In the genomic region with DNA sequence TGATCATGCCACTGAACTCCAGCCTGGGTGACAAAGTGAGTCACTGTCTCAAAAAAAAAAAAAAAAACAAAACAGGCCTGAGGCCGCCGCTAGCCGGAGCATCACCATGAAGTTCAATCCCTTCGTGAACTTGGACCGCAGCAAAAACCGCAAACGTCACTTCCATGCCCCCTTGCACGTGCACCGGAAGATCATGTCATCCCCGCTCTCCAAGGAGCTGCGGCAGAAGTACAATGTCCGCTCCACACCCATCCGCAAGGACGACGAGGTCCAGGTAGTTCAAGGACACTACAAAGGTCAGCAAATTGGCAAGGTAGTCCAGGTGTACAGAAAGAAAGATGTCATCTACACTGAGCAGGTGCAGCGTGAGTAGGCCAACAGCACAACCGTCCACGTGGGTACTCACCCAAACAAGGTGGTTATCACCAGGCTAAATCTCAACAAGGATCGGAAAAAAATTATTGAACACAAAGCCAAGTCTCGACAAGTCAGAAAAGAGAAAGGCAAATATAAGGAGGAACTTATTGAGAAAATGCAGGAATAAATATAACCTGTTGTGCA, we compare ENCODE assay signal across 20 cellular contexts. TPM values are rescaled to one million over a fixed set of nuclear protein-coding genes. Genes with fewer than 3 reads are reported as not detected.
A peak's percentile ranks its signal among the peaks of the same experiment; 100 is the strongest.
DNase-seq lines count a peak whose midpoint lies in the region; ATAC-seq, FAIRE-seq and TF ChIP-seq lines count a peak whose summit lies in the region.
"Had no signal": no experiment of that assay in that cellular context is flagged by ENCODE, and none has a peak within 500 bp of the region (broad histone marks: within the 10 kb centered on the region; RNA-seq: fewer than 3 reads in every experiment).

No MANE protein-coding gene starts in this region.

- H3K4me1 ChIP-seq in K562 (replicated peaks in 1 of 2; ENCODE audit: control insufficient read depth in 2 of 2, insufficient read depth in 2 of 2, low read length in 2 of 2) (no peaks in the 10 kb centered on the region), sigmoid colon (no peaks in the 10 kb centered on the region)
- H3K4me1 ChIP-seq: Peyer's patch had no signal

- H3K36me3 Mint-ChIP-seq in activated naive CD8-positive, alpha-beta T cell treated with anti-CD3 and anti-CD28 coated beads, Interleukin-2, amount 50 U/mL, for 24 hours (ENCODE audit: low read depth): peaks cover 47% of the 10 kb centered on the region
- H3K36me3 Mint-ChIP-seq in activated naive CD8-positive, alpha-beta T cell treated with anti-CD3 and anti-CD28 coated beads for 36 hours: peaks cover 41% of the 10 kb centered on the region
- H3K36me3 Mint-ChIP-seq in neural crest cell (ENCODE audit: low read depth): peaks cover 13% of the 10 kb centered on the region
- H3K36me3 Mint-ChIP-seq: CD4-positive, alpha-beta memory T cell had no signal

- TF ChIP-seq RAD21 in K562 (CRISPR knock-in tag; conservative IDR thresholded peaks at IDR 0.05 in 1 of 2, IDR thresholded peaks at IDR 0.05 in 1 of 2): no peak

- H3K9me3 Mint-ChIP-seq in activated naive CD8-positive, alpha-beta T cell treated with anti-CD3 and anti-CD28 coated beads, Interleukin-2, amount 50 U/mL, for 24 hours: no peaks in the 10 kb centered on the region
- H3K9me3 Mint-ChIP-seq in activated naive CD8-positive, alpha-beta T cell treated with anti-CD3 and anti-CD28 coated beads for 36 hours: no peaks in the 10 kb centered on the region
- no peaks in the 10 kb centered on the region for H3K9me3 Mint-ChIP-seq in neural crest cell
- H3K9me3 Mint-ChIP-seq: CD4-positive, alpha-beta memory T cell; IgD-negative memory B cell had no signal

- in situ Hi-C loops in K562 (cut with MboI): no loop called here

- TF ChIP-seq POLR2A in K562 (conservative IDR thresholded peaks at IDR 0.05) (no peak), sigmoid colon (IDR thresholded peaks at IDR 0.05) (no peak)

- H2AFZ ChIP-seq in K562 (ENCODE audit: low read depth, low read length): no peak overlapping the region

- H3K27me3 Mint-ChIP-seq in activated naive CD8-positive, alpha-beta T cell treated with anti-CD3 and anti-CD28 coated beads, Interleukin-2, amount 50 U/mL, for 24 hours: no peaks in the 10 kb centered on the region
- H3K27me3 Mint-ChIP-seq in activated naive CD8-positive, alpha-beta T cell treated with anti-CD3 and anti-CD28 coated beads for 36 hours: no peaks in the 10 kb centered on the region
- H3K27me3 Mint-ChIP-seq in neural crest cell (ENCODE audit: low read depth): no peaks in the 10 kb centered on the region
- H3K27me3 Mint-ChIP-seq: CD4-positive, alpha-beta memory T cell; IgD-negative memory B cell had no signal

- no peak overlapping the region for H3K4me3 Mint-ChIP-seq in activated naive CD8-positive, alpha-beta T cell treated with anti-CD3 and anti-CD28 coated beads, Interleukin-2, amount 50 U/mL, for 24 hours
- no peak overlapping the region for H3K4me3 Mint-ChIP-seq in activated naive CD8-positive, alpha-beta T cell treated with anti-CD3 and anti-CD28 coated beads for 36 hours
- no peak overlapping the region for H3K4me3 Mint-ChIP-seq in neural crest cell
- H3K4me3 Mint-ChIP-seq: CD4-positive, alpha-beta memory T cell had no signal

- BruUV-seq in K562 (replicated peaks; lab: Mats Ljungman, UMichigan): no TSS peak

- no peaks in the 10 kb centered on the region for H3K79me2 ChIP-seq in K562 (ENCODE audit: control insufficient read depth, insufficient read depth, low read length)

- H3K4me1 Mint-ChIP-seq in activated naive CD8-positive, alpha-beta T cell treated with anti-CD3 and anti-CD28 coated beads, Interleukin-2, amount 50 U/mL, for 24 hours: peaks cover 20% of the 10 kb centered on the region
- H3K4me1 Mint-ChIP-seq in activated naive CD8-positive, alpha-beta T cell treated with anti-CD3 and anti-CD28 coated beads for 36 hours: peaks cover 16% of the 10 kb centered on the region
- no peaks in the 10 kb centered on the region for H3K4me1 Mint-ChIP-seq in neural crest cell

- H3K27me3 ChIP-seq in K562 (ENCODE audit: control insufficient read depth in 2 of 2, insufficient read depth in 2 of 2, low read length in 2 of 2) (no peaks in the 10 kb centered on the region), sigmoid colon (no peaks in the 10 kb centered on the region)
- H3K27me3 ChIP-seq: Peyer's patch had no signal

- H3K9me1 ChIP-seq in K562 (ENCODE audit: control insufficient read depth, insufficient read depth, low read length): no peaks in the 10 kb centered on the region

- no peak overlapping the region for H3K4me3 ChIP-seq in K562
- H3K4me3 ChIP-seq in sigmoid colon: no peak overlapping the region
- H3K4me3 ChIP-seq: GM12878, Peyer's patch had no signal

- H3K9ac ChIP-seq in K562 (ENCODE audit: insufficient read depth in 1 of 2, low read depth in 2 of 2, low read length in 2 of 2): no peak overlapping the region; a peak in 1 of 4 replicates

- POLR2A ChIA-PET in K562 (lab: Yijun Ruan, JAX): no interaction called here

- no peak for DNase-seq in activated naive CD8-positive, alpha-beta T cell treated with anti-CD3 and anti-CD28 coated beads, Interleukin-2, amount 50 U/mL, for 24 hours
- no peak for DNase-seq in activated naive CD8-positive, alpha-beta T cell treated with anti-CD3 and anti-CD28 coated beads for 36 hours
- no peak for DNase-seq in K562 (ENCODE audit: extremely low read depth in 1 of 4, low spot score in 3 of 4)
- DNase-seq in neural crest cell (ENCODE audit: low read depth, low spot score): no peak
- no peak for DNase-seq in urothelium cell line (ENCODE audit: low spot score)
- no peak for DNase-seq in kidney tubule cell (ENCODE audit: low spot score)
- DNase-seq in sigmoid colon: no peak
- DNase-seq: CD4-positive, alpha-beta memory T cell; DND-41; Karpas-422; NCI-H1417; NCI-H1694 treated with DMSO at 0.1 percent for 48 hours; NCI-H2081 treated with DMSO at 0.1 percent for 48 hours; NCI-H2171 treated with DMSO at 0.1 percent for 48 hours; NCI-H446; NCI-H526; Peyer's patch had no signal

- H3K9me3 ChIP-seq in K562 (replicated peaks; ENCODE audit: control insufficient read depth, insufficient read depth, low read depth, low read length) (no peaks in the 10 kb centered on the region), sigmoid colon (no peaks in the 10 kb centered on the region)
- H3K9me3 ChIP-seq: Peyer's patch had no signal

- H3K36me3 ChIP-seq in K562 (ENCODE audit: control insufficient read depth, insufficient read depth, low read length) (peaks cover 75% of the 10 kb centered on the region), sigmoid colon (no peaks in the 10 kb centered on the region)
- H3K36me3 ChIP-seq: Peyer's patch had no signal

- no peaks in the 10 kb centered on the region for H4K20me1 ChIP-seq in K562 (replicated peaks; ENCODE audit: control insufficient read depth, insufficient read depth, low read length)

- H3K27ac ChIP-seq in K562 (ENCODE audit: extremely low read depth, low read depth, low read length): no peak overlapping the region
- H3K27ac ChIP-seq in sigmoid colon: no peak overlapping the region
- H3K27ac ChIP-seq: Peyer's patch had no signal

- TF ChIP-seq EP300 in K562 (IDR thresholded peaks at IDR 0.05; ENCODE audit: low read length): no peak
- no peak for TF ChIP-seq EP300 in sigmoid colon (IDR thresholded peaks at IDR 0.05)

- FAIRE-seq in K562 (lab: Jason Lieb, UNC): no peak
- FAIRE-seq in urothelium cell line (lab: Jason Lieb, UNC): peak; percentile 40
- FAIRE-seq: GM12878, GM19239 had no signal

- intact Hi-C loops in K562 (cut with micrococcal nuclease): loop anchor here (1.0 kb wide), 1 partner anchor 27 kb away; no protein-coding TSS in a partner anchor
- intact Hi-C loops in sigmoid colon (cut with DNase I): no loop called here

- TF ChIP-seq CTCF in K562 (IDR thresholded peaks at IDR 0.05 in 2 of 3, conservative IDR thresholded peaks at IDR 0.05 in 1 of 3; ENCODE audit: insufficient read depth in 2 of 3, low read depth in 1 of 3, low read length in 3 of 3) (no peak), neural crest cell (conservative IDR thresholded peaks at IDR 0.05) (no peak), sigmoid colon (IDR thresholded peaks at IDR 0.05) (no peak)

- H3K4me2 ChIP-seq in K562 (ENCODE audit: insufficient read depth, low read length): no peak overlapping the region

- H3K27ac Mint-ChIP-seq in activated naive CD8-positive, alpha-beta T cell treated with anti-CD3 and anti-CD28 coated beads, Interleukin-2, amount 50 U/mL, for 24 hours: peak overlapping the region; percentile 72
- H3K27ac Mint-ChIP-seq in activated naive CD8-positive, alpha-beta T cell treated with anti-CD3 and anti-CD28 coated beads for 36 hours: no peak overlapping the region
- H3K27ac Mint-ChIP-seq in neural crest cell (ENCODE audit: unreplicated experiment): peak overlapping the region; percentile 44
- H3K27ac Mint-ChIP-seq: IgD-negative memory B cell had no signal

- WGBS in K562 (ENCODE audit: insufficient coverage, low coverage, missing lambda C conversion rate): 94% methylated on average over 19 of the region's 20 CpGs
- WGBS in sigmoid colon, 2 donors: 90 to 95% methylated on average over 20 of the region's 20 CpGs

- no peak for ATAC-seq in activated naive CD8-positive, alpha-beta T cell treated with anti-CD3 and anti-CD28 coated beads, Interleukin-2, amount 50 U/mL, for 24 hours
- ATAC-seq in K562: no peak
- ATAC-seq: GM12878 had no signal

- CTCF ChIA-PET in K562 (lab: Yijun Ruan, JAX; ENCODE audit: low intra/inter-chr PET ratio): no interaction called here

RNA-seq across cellular contexts. Expression of a gene that starts 17.5 kb away (rescaled TPM):
- total RNA-seq in activated naive CD8-positive, alpha-beta T cell treated with anti-CD3 and anti-CD28 coated beads for 36 hours: 1 to 10 TPM; 7.1 TPM
- total RNA-seq in K562 (2011; cell fraction: chromatin; rRNA removed; ENCODE audit: low replicate concordance): 59.1 and 171 TPM in 2 replicates
- total RNA-seq in K562 (2011; cell fraction: nucleolus; rRNA removed): 30.0 and 35.0 TPM in 2 replicates
- 64.8 and 100 TPM in 2 replicates for total RNA-seq in K562 (2011; cell fraction: nucleoplasm; rRNA removed)
- total RNA-seq in K562 (2014; rRNA removed) (9.7 and 15.6 TPM in 2 replicates), K562 (2014; rRNA removed; fragmentation: Illumina TruSeq; extraction: Trizol) (20.1 and 21.4 TPM in 2 replicates), K562 (2015; rRNA removed; fragmentation: Illumina TruSeq; extraction: Trizol) (18.8 and 19.3 TPM in 2 replicates), K562 (2021) (12.6 and 12.8 TPM in 2 replicates), neural crest cell (22.4 and 26.6 TPM in 2 replicates), sigmoid colon (10 to 100 TPM; 19.3 to 34.9 (median 26.7) TPM)
- polyA plus RNA-seq in K562 (2011; rRNA removed) (12.9 and 13.7 TPM in 2 replicates), K562 (2014; fragmentation: Illumina TruSeq; extraction: Trizol) (10.4 and 12.4 TPM in 2 replicates), K562 (2014; fragmentation: Nextera tagmentation; extraction: Ambion mirVana) (1 to 10 TPM; 3.7 to 4.5 TPM), K562 (2014; rRNA removed) (11.2 and 14.0 TPM in 2 replicates), sigmoid colon (1 to 10 TPM; 5.8 to 6.0 (median 5.9) TPM)
- 1.8 and 4.6 TPM in 2 replicates for polyA plus RNA-seq in K562 (2011; cell fraction: cytosol; rRNA removed)
- polyA plus RNA-seq in K562 (2011; cell fraction: nucleus; rRNA removed): 17.8 and 21.6 TPM in 2 replicates
- polyA plus RNA-seq in K562 (2012): 6.3 and 9.6 TPM in 2 replicates
- polyA minus RNA-seq in K562 (2011; rRNA and poly(A)+ RNA removed): 27.9 and 29.2 TPM in 2 replicates
- 4.1 and 9.7 TPM in 2 replicates for polyA minus RNA-seq in K562 (2011; cell fraction: cytosol; rRNA and poly(A)+ RNA removed)
- polyA minus RNA-seq in K562 (2011; cell fraction: nucleus; rRNA and poly(A)+ RNA removed): 30.6 and 44.4 TPM in 2 replicates

RNA-seq across cellular contexts. Expression of a gene that starts 47.2 kb away (rescaled TPM):
- 10 to 100 TPM; 44.5 to 51.4 TPM for total RNA-seq in activated naive CD8-positive, alpha-beta T cell treated with anti-CD3 and anti-CD28 coated beads for 36 hours
- total RNA-seq in K562 (2011; cell fraction: chromatin; rRNA removed; ENCODE audit: low replicate concordance): 50.5 and 236 TPM in 2 replicates
- 26.7 and 32.4 TPM in 2 replicates for total RNA-seq in K562 (2011; cell fraction: nucleolus; rRNA removed)
- 64.3 and 73.3 TPM in 2 replicates for total RNA-seq in K562 (2011; cell fraction: nucleoplasm; rRNA removed)
- total RNA-seq in K562 (2014; rRNA removed) (24.6 and 35.1 TPM in 2 replicates), K562 (2014; rRNA removed; fragmentation: Illumina TruSeq; extraction: Trizol) (51.4 and 59.2 TPM in 2 replicates), K562 (2015; rRNA removed; fragmentation: Illumina TruSeq; extraction: Trizol) (47.4 and 50.5 TPM in 2 replicates), K562 (2021) (45.8 and 47.7 TPM in 2 replicates), neural crest cell (44.6 and 52.6 TPM in 2 replicates), sigmoid colon (1 to 10 TPM; 1.7 to 6.4 (median 2.6) TPM)
- polyA plus RNA-seq in K562 (2011; rRNA removed) (31.8 and 43.5 TPM in 2 replicates), K562 (2014; fragmentation: Illumina TruSeq; extraction: Trizol) (38.3 and 40.8 TPM in 2 replicates), K562 (2014; fragmentation: Nextera tagmentation; extraction: Ambion mirVana) (10 to 100 TPM; 24.7 to 32.7 TPM), K562 (2014; rRNA removed) (31.4 and 35.1 TPM in 2 replicates), sigmoid colon (1 to 10 TPM in 1 of 3 donors, under 1 TPM in 2; under 0.01 to 3.0 (median 0.69) TPM)
- 4.9 and 16.6 TPM in 2 replicates for polyA plus RNA-seq in K562 (2011; cell fraction: cytosol; rRNA removed)
- polyA plus RNA-seq in K562 (2011; cell fraction: nucleus; rRNA removed): 22.2 and 33.6 TPM in 2 replicates
- polyA plus RNA-seq in K562 (2012): 20.1 and 20.6 TPM in 2 replicates
- 57.9 and 74.1 TPM in 2 replicates for polyA minus RNA-seq in K562 (2011; rRNA and poly(A)+ RNA removed)
- 21.9 and 24.0 TPM in 2 replicates for polyA minus RNA-seq in K562 (2011; cell fraction: cytosol; rRNA and poly(A)+ RNA removed)
- polyA minus RNA-seq in K562 (2011; cell fraction: nucleus; rRNA and poly(A)+ RNA removed): 18.6 and 35.5 TPM in 2 replicates
